Comparison of ENCODE assay signal across 14 cellular contexts in genomic region chr21:45420623-45421041, GRCh38. TPM values are rescaled to one million over a fixed set of nuclear protein-coding genes. Genes with fewer than 3 reads are reported as not detected.
DNase-seq lines count a peak whose midpoint lies in the region; ATAC-seq, FAIRE-seq and TF ChIP-seq lines count a peak whose summit lies in the region.
"Had no signal": no experiment of that assay in that cellular context is flagged by ENCODE, and none has a peak within 500 bp of the region (broad histone marks: within the 10 kb centered on the region; RNA-seq: fewer than 3 reads in every experiment).

No MANE protein-coding gene starts in this region.

- no peaks in the 10 kb centered on the region for H3K9me3 ChIP-seq in IMR-90 (ENCODE audit: control insufficient read depth, insufficient read depth, low read length)
- no peaks in the 10 kb centered on the region for H3K9me3 ChIP-seq in K562 (replicated peaks; ENCODE audit: control insufficient read depth, insufficient read depth, low read depth, low read length)
- H3K9me3 ChIP-seq in stomach, result no peaks in the 10 kb centered on the region
- H3K9me3 ChIP-seq: HAP-1 had no signal

- TF ChIP-seq POLR2A in IMR-90 (IDR thresholded peaks at IDR 0.05; ENCODE audit: low read depth, low read length) (no peak), K562 (conservative IDR thresholded peaks at IDR 0.05) (no peak), stomach (IDR thresholded peaks at IDR 0.05) (no peak)

- H3K14ac ChIP-seq in IMR-90 (replicated peaks; ENCODE audit: low read depth, low read length), result no peak overlapping the region

- no peak overlapping the region for H3K56ac ChIP-seq in IMR-90 (ENCODE audit: extremely low read depth, insufficient read depth, low read length)

- TF ChIP-seq EP300 in K562 (IDR thresholded peaks at IDR 0.05; ENCODE audit: low read length) (no peak), stomach (IDR thresholded peaks at IDR 0.05) (no peak)

- H3K27me3 ChIP-seq in IMR-90 (ENCODE audit: control insufficient read depth, insufficient read depth, low read length), result no peaks in the 10 kb centered on the region
- no peaks in the 10 kb centered on the region; a peak in 2 of 5 replicates for H3K27me3 ChIP-seq in K562 (ENCODE audit: control insufficient read depth in 2 of 2, insufficient read depth in 2 of 2, low read length in 2 of 2)
- H3K27me3 ChIP-seq in stomach, result no peaks in the 10 kb centered on the region

- no peak overlapping the region for H4K8ac ChIP-seq in IMR-90 (ENCODE audit: low read depth in 2 of 2, low read length in 2 of 2)

- no peak for DNase-seq in IMR-90
- no peak for DNase-seq in K562 (ENCODE audit: extremely low read depth in 1 of 4, low spot score in 3 of 4)
- DNase-seq in left colon, result no peak
- peak; percentile 63 for DNase-seq in stomach
- no peak for DNase-seq in retina
- DNase-seq in MCF 10A (ENCODE audit: unreplicated experiment), result no peak
- DNase-seq in osteocyte (ENCODE audit: extremely low spot score, unreplicated experiment), result no peak
- DNase-seq: activated T-cell treated with anti-CD3 and anti-CD28 coated beads, Interleukin-2, amount 50 U/mL, for 48 hours; KG1; RPMI8226 had no signal

- no peak overlapping the region for H3K4me3 Mint-ChIP-seq in MCF 10A (ENCODE audit: unreplicated experiment)
- H3K4me3 Mint-ChIP-seq in osteocyte (ENCODE audit: unreplicated experiment), result no peak overlapping the region
- H3K4me3 Mint-ChIP-seq: neural crest cell; stimulated activated memory B cell treated with anti-CD40 and anti-IgM and Interleukin-4, amounts not matched to agents 10 μg/mL and 1 μg/mL and 100 μg/mL, for 72 hours had no signal

- H3K4me1 ChIP-seq in IMR-90 (ENCODE audit: control insufficient read depth, insufficient read depth, low read length) (peaks cover 2% of the 10 kb centered on the region; the same call in 1 of the 2 replicates), K562 (replicated peaks in 1 of 2; ENCODE audit: control insufficient read depth in 2 of 2, insufficient read depth in 2 of 2, low read length in 2 of 2) (peaks cover 0 to 83% of the 10 kb centered on the region in 2 experiments; a peak in 3 of 5 replicates), stomach (peaks cover 19 to 51% (median 20%) of the 10 kb centered on the region in 4 donors)

- H3K79me1 ChIP-seq in IMR-90 (ENCODE audit: low read depth in 1 of 2, low read length in 2 of 2), result peaks cover 15 to 88% of the 10 kb centered on the region in 2 experiments

- 93% methylated on average over 3 of the region's 8 CpGs; no CpG with 5 or more reads in 1 of the 2 experiments for WGBS in IMR-90 (ENCODE audit: extremely low coverage in 2 of 2, insufficient read length in 1 of 2), 2 experiments
- WGBS in K562 (ENCODE audit: insufficient coverage, low coverage, missing lambda C conversion rate), result 62% methylated on average over 5 of the region's 8 CpGs
- 33 to 70% (median 54%) methylated on average over 5 to 8 of the region's 8 CpGs for WGBS in stomach, 5 donors

- H3K4me3 ChIP-seq in IMR-90 (ENCODE audit: insufficient read depth, low read depth, low read length) (no peak overlapping the region), K562 (no peak overlapping the region), stomach (no peak overlapping the region)
- H3K4me3 ChIP-seq: HAP-1 had no signal

- peaks cover 6% of the 10 kb centered on the region for H3K4me1 Mint-ChIP-seq in MCF 10A (ENCODE audit: insufficient read depth, unreplicated experiment)
- H3K4me1 Mint-ChIP-seq in osteocyte (ENCODE audit: unreplicated experiment), result peaks cover 30% of the 10 kb centered on the region
- H3K4me1 Mint-ChIP-seq: stimulated activated memory B cell treated with anti-CD40 and anti-IgM and Interleukin-4, amounts not matched to agents 10 μg/mL and 1 μg/mL and 100 μg/mL, for 72 hours had no signal

- no peaks in the 10 kb centered on the region for H3K9me3 Mint-ChIP-seq in MCF 10A (ENCODE audit: unreplicated experiment)
- no peaks in the 10 kb centered on the region for H3K9me3 Mint-ChIP-seq in osteocyte (ENCODE audit: unreplicated experiment)
- H3K9me3 Mint-ChIP-seq: neural crest cell; stimulated activated memory B cell treated with anti-CD40 and anti-IgM and Interleukin-4, amounts not matched to agents 10 μg/mL and 1 μg/mL and 100 μg/mL, for 72 hours had no signal

- peak overlapping the region; percentile 27 for H2AFZ ChIP-seq in IMR-90 (replicated peaks; ENCODE audit: low read length, poor library complexity)
- H2AFZ ChIP-seq in K562 (ENCODE audit: low read depth, low read length), result no peak overlapping the region

- FAIRE-seq in K562 (lab: Jason Lieb, UNC), result no peak

- no peaks in the 10 kb centered on the region for H3K36me3 Mint-ChIP-seq in MCF 10A (ENCODE audit: insufficient read depth, unreplicated experiment)
- H3K36me3 Mint-ChIP-seq in osteocyte (ENCODE audit: unreplicated experiment), result peaks cover 2% of the 10 kb centered on the region
- H3K36me3 Mint-ChIP-seq: stimulated activated memory B cell treated with anti-CD40 and anti-IgM and Interleukin-4, amounts not matched to agents 10 μg/mL and 1 μg/mL and 100 μg/mL, for 72 hours had no signal

- no peak overlapping the region for H3K27ac Mint-ChIP-seq in MCF 10A (ENCODE audit: low read depth, unreplicated experiment)
- H3K27ac Mint-ChIP-seq in osteocyte (ENCODE audit: unreplicated experiment), result no peak overlapping the region
- H3K27ac Mint-ChIP-seq: stimulated activated memory B cell treated with anti-CD40 and anti-IgM and Interleukin-4, amounts not matched to agents 10 μg/mL and 1 μg/mL and 100 μg/mL, for 72 hours had no signal

- dilution Hi-C loops in IMR-90 (cut with HindIII; ENCODE audit: low sequenced_read_pairs, unreplicated experiment), result no loop called here

- no peak overlapping the region for H3K18ac ChIP-seq in IMR-90 (ENCODE audit: low read depth, low read length)

- no peak overlapping the region for H4K91ac ChIP-seq in IMR-90 (ENCODE audit: insufficient read depth, low read depth, low read length)

- H3K4me2 ChIP-seq in IMR-90 (ENCODE audit: low read depth, low read length), result no peak overlapping the region
- no peak overlapping the region for H3K4me2 ChIP-seq in K562 (ENCODE audit: insufficient read depth, low read length)

- H3K36me3 ChIP-seq in IMR-90 (ENCODE audit: control insufficient read depth, insufficient read depth, low read length) (peaks cover 8% of the 10 kb centered on the region), K562 (ENCODE audit: control insufficient read depth, insufficient read depth, low read length) (no peaks in the 10 kb centered on the region), stomach (no peaks in the 10 kb centered on the region)
- H3K36me3 ChIP-seq: HAP-1 had no signal

- H3K9me1 ChIP-seq in IMR-90 (ENCODE audit: insufficient read depth, low read length) (peaks cover 15% of the 10 kb centered on the region), K562 (ENCODE audit: control insufficient read depth, insufficient read depth, low read length) (peaks cover 3% of the 10 kb centered on the region)

- no peak for TF ChIP-seq RAD21 in IMR-90 (IDR thresholded peaks at IDR 0.05; ENCODE audit: low read length)
- TF ChIP-seq RAD21 in K562 (CRISPR knock-in tag; conservative IDR thresholded peaks at IDR 0.05 in 1 of 2, IDR thresholded peaks at IDR 0.05 in 1 of 2), result no peak

- no peak overlapping the region for H4K5ac ChIP-seq in IMR-90 (ENCODE audit: low read depth, low read length)

- peaks cover 75% of the 10 kb centered on the region for H4K20me1 ChIP-seq in IMR-90 (ENCODE audit: insufficient read depth, low read length)
- H4K20me1 ChIP-seq in K562 (replicated peaks; ENCODE audit: control insufficient read depth, insufficient read depth, low read length), result peaks cover 45% of the 10 kb centered on the region

- no peak overlapping the region for H2BK120ac ChIP-seq in IMR-90 (ENCODE audit: low read depth, low read length)

- H3K79me2 ChIP-seq in K562 (ENCODE audit: control insufficient read depth, insufficient read depth, low read length), result peaks cover 2% of the 10 kb centered on the region; the same call in 1 of the 3 replicates

- no peak overlapping the region for H2BK20ac ChIP-seq in IMR-90 (ENCODE audit: low read depth, low read length)

- H3K4ac ChIP-seq in IMR-90 (ENCODE audit: low read depth, low read length), result no peak overlapping the region

- no peak for TF ChIP-seq CTCF in IMR-90 (conservative IDR thresholded peaks at IDR 0.05; ENCODE audit: low read depth, low read length)
- TF ChIP-seq CTCF in K562 (IDR thresholded peaks at IDR 0.05 in 2 of 3, conservative IDR thresholded peaks at IDR 0.05 in 1 of 3; ENCODE audit: insufficient read depth in 2 of 3, low read depth in 1 of 3, low read length in 3 of 3), result no peak
- no peak for TF ChIP-seq CTCF in stomach (IDR thresholded peaks at IDR 0.05)
- TF ChIP-seq CTCF in MCF 10A (IDR thresholded peaks at IDR 0.05; ENCODE audit: unreplicated experiment), result no peak
- no peak for TF ChIP-seq CTCF in osteocyte (IDR thresholded peaks at IDR 0.05)

- in situ Hi-C loops in IMR-90 (cut with MboI; ENCODE audit: low sequenced_read_pairs) (no loop called here), K562 (cut with MboI) (no loop called here)

- intact Hi-C loops in IMR-90 (cut with micrococcal nuclease) (no loop called here), K562 (cut with micrococcal nuclease) (no loop called here), left colon (cut with DNase I, micrococcal nuclease) (no loop called here), stomach (cut with DNase I; ENCODE audit: low total_unique reads) (no loop called here), MCF 10A (cut with micrococcal nuclease) (no loop called here)

- H2BK5ac ChIP-seq in IMR-90 (ENCODE audit: low read depth, low read length, poor library complexity, severe bottlenecking), result no peak overlapping the region

- BruUV-seq in IMR-90 (replicated peaks; lab: Mats Ljungman, UMichigan), result no TSS peak
- no TSS peak for BruUV-seq in K562 (replicated peaks; lab: Mats Ljungman, UMichigan)
- no TSS peak for BruUV-seq in MCF 10A (replicated peaks; lab: Mats Ljungman, UMichigan)

- POLR2A ChIA-PET in IMR-90 (lab: Charles Lee; ENCODE audit: unreplicated experiment) (interaction anchor here (0.6 to 0.7 kb wide), 2 partner anchors 21 to 127 kb away, joined by 3 read pairs; no protein-coding TSS in a partner anchor), K562 (lab: Yijun Ruan, JAX) (interaction anchor here (0.7 to 1.0 kb wide), 4 partner anchors 9 to 27 kb away, joined by 3 to 4 read pairs (median 4); no protein-coding TSS in a partner anchor), MCF 10A (lab: Yijun Ruan, JAX) (interaction anchor here (0.8 kb wide), 1 partner anchor 46 kb away, joined by 5 read pairs; no protein-coding TSS in a partner anchor)

- H3K9ac ChIP-seq in IMR-90 (ENCODE audit: low read depth, low read length) (no peak overlapping the region), K562 (ENCODE audit: insufficient read depth in 1 of 2, low read depth in 2 of 2, low read length in 2 of 2) (peak overlapping the region in 1 of 2 experiments; percentile 61; a peak in 1 of 4 replicates)

- H3K27ac ChIP-seq in IMR-90 (ENCODE audit: insufficient read depth, low read length), result no peak overlapping the region
- no peak overlapping the region for H3K27ac ChIP-seq in K562 (ENCODE audit: extremely low read depth, low read depth, low read length)
- H3K27ac ChIP-seq in stomach, result peak overlapping the region in 2 of 5 donors; percentile 16 to 46

- H3K23ac ChIP-seq in IMR-90 (ENCODE audit: low read depth, low read length), result no peak overlapping the region

- H2AK9ac ChIP-seq in IMR-90 (replicated peaks; ENCODE audit: low read depth, low read length, poor library complexity), result peak overlapping the region; percentile 74

- H3K27me3 Mint-ChIP-seq in MCF 10A (ENCODE audit: insufficient read depth, unreplicated experiment) (no peaks in the 10 kb centered on the region), osteocyte (ENCODE audit: unreplicated experiment) (no peaks in the 10 kb centered on the region)

- CTCF ChIA-PET in IMR-90 (lab: Yijun Ruan, JAX) (no interaction called here), K562 (lab: Yijun Ruan, JAX; ENCODE audit: low intra/inter-chr PET ratio) (interaction anchor here (0.6 kb wide), 1 partner anchor 12 kb away, joined by 4 read pairs; no protein-coding TSS in a partner anchor), MCF 10A (lab: Yijun Ruan, JAX) (interaction anchor here (1.1 kb wide), 1 partner anchor 280 kb away, joined by 3 read pairs; no protein-coding TSS in a partner anchor)

- no peak overlapping the region for H2BK15ac ChIP-seq in IMR-90 (ENCODE audit: low read depth, low read length)

- ATAC-seq in IMR-90 (ENCODE audit: low read depth) (peak; percentile 32; the same call in 1 of the 2 replicates), K562 (0 out of 3 replicates have a peak, but pooled peaks have one; percentile 9), left colon (peak; percentile 64), GM19467 (IDR thresholded peaks at IDR 0.05; ENCODE audit: unreplicated experiment) (no peak)
- ATAC-seq: stimulated activated memory B cell treated with anti-CD40 and anti-IgM and Interleukin-4, amounts not matched to agents 10 μg/mL and 1 μg/mL and 100 μg/mL, for 72 hours had no signal

- H2AK5ac ChIP-seq in IMR-90 (ENCODE audit: low read depth, low read length), result no peak overlapping the region

RNA-seq across cellular contexts. Expression of gene COL18A1, which starts 15.7 kb away (rescaled TPM):
- 4.3 and 6.7 TPM in 2 replicates for total RNA-seq in IMR-90 (2012; rRNA removed)
- 46.7 and 52.6 TPM in 2 replicates for polyA plus RNA-seq in IMR-90 (2012; rRNA removed)
- polyA plus RNA-seq in IMR-90 (2012; cell fraction: cytosol; rRNA removed), result 66.0 and 124 TPM in 2 replicates
- polyA plus RNA-seq in IMR-90 (2012; cell fraction: nucleus; rRNA removed; ENCODE audit: low replicate concordance), result 136 and 394 TPM in 2 replicates
- 18.2 and 47.1 TPM in 2 replicates for total RNA-seq in K562 (2011; cell fraction: chromatin; rRNA removed; ENCODE audit: low replicate concordance)
- 42.8 and 53.0 TPM in 2 replicates for total RNA-seq in K562 (2011; cell fraction: nucleolus; rRNA removed)
- total RNA-seq in K562 (2011; cell fraction: nucleoplasm; rRNA removed), result 26.1 and 28.1 TPM in 2 replicates
- 12.0 and 16.1 TPM in 2 replicates for total RNA-seq in K562 (2014; rRNA removed)
- total RNA-seq in K562 (2014; rRNA removed; fragmentation: Illumina TruSeq; extraction: Trizol), result 0.54 and 1.1 TPM in 2 replicates
- 1.6 and 2.3 TPM in 2 replicates for total RNA-seq in K562 (2015; rRNA removed; fragmentation: Illumina TruSeq; extraction: Trizol)
- 16.1 and 16.4 TPM in 2 replicates for total RNA-seq in K562 (2021)
- polyA plus RNA-seq in K562 (2011; rRNA removed), result 4.9 and 16.8 TPM in 2 replicates
- 23.2 and 39.2 TPM in 2 replicates for polyA plus RNA-seq in K562 (2011; cell fraction: cytosol; rRNA removed)
- polyA plus RNA-seq in K562 (2011; cell fraction: nucleus; rRNA removed), result 67.4 and 83.8 TPM in 2 replicates
- polyA plus RNA-seq in K562 (2012), result 6.2 and 11.5 TPM in 2 replicates
- polyA plus RNA-seq in K562 (2014; fragmentation: Illumina TruSeq; extraction: Trizol), result 2.0 and 5.5 TPM in 2 replicates
- polyA plus RNA-seq in K562 (2014; fragmentation: Nextera tagmentation; extraction: Ambion mirVana), result under 1 TPM; 0.14 to 0.25 TPM
- polyA plus RNA-seq in K562 (2014; rRNA removed), result 7.8 and 11.8 TPM in 2 replicates
- 2.9 and 3.3 TPM in 2 replicates for polyA minus RNA-seq in K562 (2011; rRNA and poly(A)+ RNA removed)
- polyA minus RNA-seq in K562 (2011; cell fraction: cytosol; rRNA and poly(A)+ RNA removed), result 11.5 and 49.2 TPM in 2 replicates
- polyA minus RNA-seq in K562 (2011; cell fraction: nucleus; rRNA and poly(A)+ RNA removed), result 11.6 and 22.0 TPM in 2 replicates
- 10 to 100 TPM; 10.6 to 17.0 TPM for total RNA-seq in left colon
- 100 to 1,000 TPM in 1 of 5 donors, 10 to 100 TPM in 4; 19.8 to 212 (median 34.9) TPM for total RNA-seq in stomach
- 10 to 100 TPM; 20.0 to 34.3 (median 20.7) TPM for polyA plus RNA-seq in stomach
- total RNA-seq in MCF 10A (2022), result 2.1 and 3.4 TPM in 2 replicates
- total RNA-seq in osteocyte, result 515 and 555 TPM in 2 replicates
